In the genomic region with DNA sequence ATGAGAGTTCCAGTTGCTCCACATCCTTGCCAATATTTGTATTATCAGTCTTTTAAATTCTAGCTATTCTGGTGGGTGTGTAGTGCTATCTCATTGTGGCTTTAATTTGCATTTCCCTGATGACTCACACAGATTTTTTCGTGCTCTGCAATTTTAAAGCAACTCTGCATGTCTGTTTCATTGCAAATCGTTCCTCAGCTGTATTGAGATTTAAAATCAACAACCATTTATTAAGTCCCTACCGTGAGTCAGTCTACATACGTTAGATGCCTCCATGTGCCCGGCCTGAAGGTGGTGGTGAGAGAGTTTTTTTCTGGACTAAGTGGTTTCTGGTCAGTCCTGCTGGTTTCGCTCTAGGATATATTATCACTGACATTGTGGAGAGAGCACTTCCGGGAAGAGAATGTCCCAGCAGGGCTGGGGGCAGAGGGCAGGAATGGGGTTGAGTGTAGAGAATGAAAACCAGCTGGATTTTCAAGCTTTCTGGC, we compare ENCODE assay signal across 13 cellular contexts. TPM values are rescaled to one million over a fixed set of nuclear protein-coding genes. Genes with fewer than 3 reads are reported as not detected.
DNase-seq lines count a peak whose midpoint lies in the region; ATAC-seq and TF ChIP-seq lines count a peak whose summit lies in the region.
"Had no signal": no experiment of that assay in that cellular context is flagged by ENCODE, and none has a peak within 500 bp of the region (broad histone marks: within the 10 kb centered on the region; RNA-seq: fewer than 3 reads in every experiment).

No MANE protein-coding gene starts in this region.

- no peak overlapping the region for H3K14ac ChIP-seq in mesenchymal stem cell (ENCODE audit: low read length in 2 of 2)

- no peak overlapping the region for H3K18ac ChIP-seq in mesenchymal stem cell (ENCODE audit: low read depth in 1 of 2, low read length in 2 of 2)

- no peak overlapping the region for H2BK120ac ChIP-seq in mesenchymal stem cell (ENCODE audit: low read depth, low read length)

- no peak overlapping the region for H3K4me2 ChIP-seq in mesenchymal stem cell (ENCODE audit: low read length, poor library complexity, severe bottlenecking)

- TF ChIP-seq CTCF in AG09309 (IDR thresholded peaks at IDR 0.05; ENCODE audit: control insufficient read depth, insufficient read depth, low read depth, low read length, missing control alignments) (no peak), coronary artery (IDR thresholded peaks at IDR 0.05) (no peak)

- peak overlapping the region in 1 of 2 donors; percentile 31 for H3K27ac ChIP-seq in coronary artery
- no peak overlapping the region for H3K27ac ChIP-seq in mesenchymal stem cell (ENCODE audit: low read length, poor library complexity, severe bottlenecking)

- H3K27me3 ChIP-seq in mesenchymal stem cell (ENCODE audit: control insufficient read depth in 1 of 2, insufficient read depth in 1 of 2, low read length in 2 of 2) = no peaks in the 10 kb centered on the region
- H3K27me3 ChIP-seq: sigmoid colon had no signal

- H3K4ac ChIP-seq in mesenchymal stem cell (ENCODE audit: low read depth in 1 of 2, low read length in 2 of 2) = no peak overlapping the region

- no peak overlapping the region for H3K23ac ChIP-seq in mesenchymal stem cell (ENCODE audit: low read length in 2 of 2)

- H2BK15ac ChIP-seq in mesenchymal stem cell (ENCODE audit: low read depth, poor library complexity, severe bottlenecking) = no peak overlapping the region

- H2BK5ac ChIP-seq in mesenchymal stem cell (ENCODE audit: low read depth, low read length, poor library complexity, severe bottlenecking) = no peak overlapping the region

- H4K8ac ChIP-seq in mesenchymal stem cell (ENCODE audit: low read length) = no peak overlapping the region

- no peak overlapping the region for H4K91ac ChIP-seq in mesenchymal stem cell (ENCODE audit: low read length)

- H2BK12ac ChIP-seq in mesenchymal stem cell (ENCODE audit: low read length in 2 of 2) = no peak overlapping the region

- no peaks in the 10 kb centered on the region for H3K36me3 ChIP-seq in mesenchymal stem cell (ENCODE audit: control insufficient read depth in 1 of 2, insufficient read depth in 2 of 2, low read depth in 1 of 2, low read length in 2 of 2)
- H3K36me3 ChIP-seq: sigmoid colon had no signal

- no peak overlapping the region for H2AK5ac ChIP-seq in mesenchymal stem cell (ENCODE audit: low read length, severe bottlenecking)

- ATAC-seq in HG03354 (IDR thresholded peaks at IDR 0.05; ENCODE audit: poor library complexity, severe bottlenecking, unreplicated experiment) (no peak), HG03159 (IDR thresholded peaks at IDR 0.05; ENCODE audit: unreplicated experiment) (no peak), HG02588 (IDR thresholded peaks at IDR 0.05; ENCODE audit: unreplicated experiment) (no peak), GM21423 (IDR thresholded peaks at IDR 0.05; ENCODE audit: unreplicated experiment) (no peak)
- ATAC-seq: stimulated activated effector memory CD8-positive, alpha-beta T cell treated with anti-CD3 and anti-CD28 coated beads, Interleukin-12 subunit alpha, Interleukin-12 subunit beta, amount 100 ng/mL, for 72 hours had no signal

- H3K9ac ChIP-seq in mesenchymal stem cell (ENCODE audit: low read length) = peak overlapping the region; percentile 66

- peaks cover 2% of the 10 kb centered on the region for H3K4me1 ChIP-seq in mesenchymal stem cell (ENCODE audit: control insufficient read depth, insufficient read depth, low read depth, low read length)

- DNase-seq in AG09309 (ENCODE audit: low read depth) (peak; percentile 61), HS-5 (ENCODE audit: low read depth) (peak; percentile 96), coronary artery (ENCODE audit: low spot score) (no peak), mesenchymal stem cell (peak; percentile 93)
- DNase-seq: cortex of kidney, NCI-H446, sigmoid colon, SW 1271 had no signal

- no peaks in the 10 kb centered on the region for H3K79me1 ChIP-seq in mesenchymal stem cell (replicated peaks; ENCODE audit: low read length, poor library complexity, severe bottlenecking)

- H3K4me3 ChIP-seq in AG09309 (ENCODE audit: control insufficient read depth, low read depth, low read length) (no peak overlapping the region; the same call in 1 of the 2 replicates), coronary artery (peak overlapping the region; percentile 24), mesenchymal stem cell (ENCODE audit: insufficient read depth in 1 of 2, low read depth in 1 of 2, low read length in 2 of 2) (peak overlapping the region in 1 of 2 experiments; percentile 60)
- H3K4me3 ChIP-seq: sigmoid colon had no signal

- no peaks in the 10 kb centered on the region for H3K9me3 ChIP-seq in mesenchymal stem cell (ENCODE audit: control insufficient read depth, low read length)
- H3K9me3 ChIP-seq: sigmoid colon had no signal

- no peak overlapping the region for H2AFZ ChIP-seq in mesenchymal stem cell (ENCODE audit: low read depth, low read length)

- WGBS in mesenchymal stem cell = 1% methylated on average over 6 of the region's 7 CpGs

RNA-seq across cellular contexts. Expression of a gene that starts 8.4 kb away (rescaled TPM):
- polyA plus RNA-seq in mesenchymal stem cell (2013, experiment 1 of 2) = 113 TPM
- polyA plus RNA-seq in mesenchymal stem cell (2013, experiment 2 of 2) = 106 TPM
